9 cellular contexts compared by ENCODE assay signal in the genomic region with DNA sequence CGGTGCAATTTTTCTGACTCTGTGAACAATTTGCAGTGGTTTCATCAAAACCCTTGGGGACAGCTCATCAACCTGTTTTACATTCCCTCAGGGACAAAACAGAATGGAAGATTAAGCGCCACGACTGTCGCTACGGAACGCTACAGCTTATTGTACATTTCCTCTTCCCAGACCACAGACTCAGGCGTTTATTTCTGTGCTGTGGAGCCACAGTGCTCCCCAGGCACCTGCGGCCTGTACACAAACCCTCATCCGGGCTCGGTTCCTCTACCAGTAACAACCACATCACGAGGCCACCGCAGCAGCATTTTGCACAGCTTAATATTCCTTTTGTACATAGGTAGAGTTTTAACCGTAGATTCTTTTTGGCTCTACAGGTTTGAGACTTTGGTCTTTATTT.
A peak's percentile ranks its signal among the peaks of the same experiment; 100 is the strongest.
DNase-seq lines count a peak whose midpoint lies in the region; ATAC-seq and TF ChIP-seq lines count a peak whose summit lies in the region.
"Had no signal": no experiment of that assay in that cellular context is flagged by ENCODE, and none has a peak within 500 bp of the region (broad histone marks: within the 10 kb centered on the region; RNA-seq: fewer than 3 reads in every experiment).

No MANE protein-coding gene starts in this region.

- BruUV-seq in PC-3 (replicated peaks; lab: Mats Ljungman, UMichigan): no TSS peak

- peaks cover 44% of the 10 kb centered on the region for H3K4me1 Mint-ChIP-seq in T-helper 2 cell treated with Interferon-gamma antibody and Interleukin-4, amounts not matched to agents 5 μg/mL and 100 μg/mL, for 36 hours (ENCODE audit: low read depth)
- peaks cover 20 to 24% of the 10 kb centered on the region in 2 donors for H3K4me1 Mint-ChIP-seq in natural killer cell treated with Interleukin-12 subunit alpha and Interleukin-12 subunit beta and Interleukin-15 and Interleukin-18, amount 100 ng/mL, for 72 hours (ENCODE audit: low read depth in 2 of 2)

- no peak overlapping the region for H2AFZ ChIP-seq in PC-3 (ENCODE audit: low read length)

- no peaks in the 10 kb centered on the region for H3K9me3 ChIP-seq in PC-3 (ENCODE audit: low read length)
- H3K9me3 ChIP-seq: thoracic aorta had no signal

- peak; percentile 27 for DNase-seq in stimulated activated CD4-positive, alpha-beta T cell treated with anti-CD3 and anti-CD28 coated beads, Interleukin-4, amount 100 ng/mL, for 24 hours
- no peak for DNase-seq in stimulated activated CD4-positive, alpha-beta T cell treated with anti-CD3 and anti-CD28 coated beads, Interleukin-4, amount 100 ng/mL, for 1 hour
- peak; percentile 40 for DNase-seq in T-helper 2 cell treated with Interferon-gamma antibody and Interleukin-4, amounts not matched to agents 5 μg/mL and 100 μg/mL, for 36 hours (ENCODE audit: low spot score)
- DNase-seq in natural killer cell treated with Interleukin-12 subunit alpha and Interleukin-12 subunit beta and Interleukin-15 and Interleukin-18, amount 100 ng/mL, for 72 hours (ENCODE audit: low spot score): peak; percentile 65
- DNase-seq in epidermal melanocyte (ENCODE audit: insufficient read length, low spot score): no peak
- DNase-seq in PC-3: no peak
- DNase-seq in iPS-NIHi7 (ENCODE audit: extremely low spot score): no peak

- H3K9me2 ChIP-seq in PC-3 (replicated peaks; ENCODE audit: low read length): no peaks in the 10 kb centered on the region

- TF ChIP-seq CTCF in PC-3 (conservative IDR thresholded peaks at IDR 0.05; ENCODE audit: low read depth, low read length): no peak

- H3K27me3 Mint-ChIP-seq in T-helper 2 cell treated with Interferon-gamma antibody and Interleukin-4, amounts not matched to agents 5 μg/mL and 100 μg/mL, for 36 hours (ENCODE audit: low read depth): no peaks in the 10 kb centered on the region
- H3K27me3 Mint-ChIP-seq in natural killer cell treated with Interleukin-12 subunit alpha and Interleukin-12 subunit beta and Interleukin-15 and Interleukin-18, amount 100 ng/mL, for 72 hours: peaks cover 0 to 5% of the 10 kb centered on the region in 2 donors

- no peak overlapping the region for H3K4me3 ChIP-seq in PC-3 (ENCODE audit: low read length)

- ATAC-seq in HG03097 (IDR thresholded peaks at IDR 0.05; ENCODE audit: low FRiP score, unreplicated experiment) (peak; percentile 86), PC-3 (no peak)
- peak; percentile 85 to 86 for ATAC-seq in natural killer cell treated with Interleukin-12 subunit alpha and Interleukin-12 subunit beta and Interleukin-15 and Interleukin-18, amount 100 ng/mL, for 72 hours

- H3K36me3 ChIP-seq in PC-3 (ENCODE audit: low read depth, low read length): no peaks in the 10 kb centered on the region
- H3K36me3 ChIP-seq: thoracic aorta had no signal

- no peaks in the 10 kb centered on the region for H3F3A ChIP-seq in PC-3 (ENCODE audit: low read length, unreplicated experiment)

- CTCF ChIA-PET in PC-3 (lab: Charles Lee): no interaction called here

- H4K20me1 ChIP-seq in PC-3 (ENCODE audit: low read length): no peaks in the 10 kb centered on the region

- intact Hi-C loops in PC-3 (cut with micrococcal nuclease): no loop called here

- H3K9ac ChIP-seq in PC-3 (ENCODE audit: low read length): no peak overlapping the region

- H3K4me1 ChIP-seq in PC-3 (ENCODE audit: insufficient read depth, low read length): no peaks in the 10 kb centered on the region

- H3K4me3 Mint-ChIP-seq in T-helper 2 cell treated with Interferon-gamma antibody and Interleukin-4, amounts not matched to agents 5 μg/mL and 100 μg/mL, for 36 hours: peak overlapping the region; percentile 96
- H3K4me3 Mint-ChIP-seq in natural killer cell treated with Interleukin-12 subunit alpha and Interleukin-12 subunit beta and Interleukin-15 and Interleukin-18, amount 100 ng/mL, for 72 hours: peak overlapping the region; percentile 87

- H3K27ac Mint-ChIP-seq in T-helper 2 cell treated with Interferon-gamma antibody and Interleukin-4, amounts not matched to agents 5 μg/mL and 100 μg/mL, for 36 hours: peak overlapping the region; percentile 94
- peak overlapping the region; percentile 80 to 82 for H3K27ac Mint-ChIP-seq in natural killer cell treated with Interleukin-12 subunit alpha and Interleukin-12 subunit beta and Interleukin-15 and Interleukin-18, amount 100 ng/mL, for 72 hours

- no peaks in the 10 kb centered on the region for H3K9me3 Mint-ChIP-seq in T-helper 2 cell treated with Interferon-gamma antibody and Interleukin-4, amounts not matched to agents 5 μg/mL and 100 μg/mL, for 36 hours
- H3K9me3 Mint-ChIP-seq in natural killer cell treated with Interleukin-12 subunit alpha and Interleukin-12 subunit beta and Interleukin-15 and Interleukin-18, amount 100 ng/mL, for 72 hours: no peaks in the 10 kb centered on the region

- POLR2A ChIA-PET in PC-3 (lab: Charles Lee; ENCODE audit: unreplicated experiment): no interaction called here

- H3K27me3 ChIP-seq in PC-3 (ENCODE audit: low read length): peaks cover 58% of the 10 kb centered on the region

- no peak overlapping the region for H3K27ac ChIP-seq in PC-3 (ENCODE audit: low read length)
- H3K27ac ChIP-seq: thoracic aorta had no signal

- H3K4me2 ChIP-seq in PC-3 (ENCODE audit: low read length): no peak overlapping the region

- H3K36me3 Mint-ChIP-seq in T-helper 2 cell treated with Interferon-gamma antibody and Interleukin-4, amounts not matched to agents 5 μg/mL and 100 μg/mL, for 36 hours (ENCODE audit: low read depth): peaks cover 12% of the 10 kb centered on the region
- H3K36me3 Mint-ChIP-seq in natural killer cell treated with Interleukin-12 subunit alpha and Interleukin-12 subunit beta and Interleukin-15 and Interleukin-18, amount 100 ng/mL, for 72 hours: no peaks in the 10 kb centered on the region

- H3K79me2 ChIP-seq in PC-3 (ENCODE audit: low read length): no peaks in the 10 kb centered on the region

Comparison
In these comparisons a context has a peak if more than half of its experiments do, and no peak if none do; other contexts are left out.
1. DNase-seq: peak in stimulated activated CD4-positive, alpha-beta T cell treated with anti-CD3 and anti-CD28 coated beads, Interleukin-4, amount 100 ng/mL, for 24 hours (single experiment), T-helper 2 cell treated with Interferon-gamma antibody and Interleukin-4, amounts not matched to agents 5 μg/mL and 100 μg/mL, for 36 hours (single experiment) and natural killer cell treated with Interleukin-12 subunit alpha and Interleukin-12 subunit beta and Interleukin-15 and Interleukin-18, amount 100 ng/mL, for 72 hours (single experiment); none in stimulated activated CD4-positive, alpha-beta T cell treated with anti-CD3 and anti-CD28 coated beads, Interleukin-4, amount 100 ng/mL, for 1 hour (single experiment), epidermal melanocyte (single experiment), PC-3 (single experiment) and iPS-NIHi7 (single experiment).